ENCODE assay signal across 1 cellular context in genomic region chr1:156693858-156694562, GRCh38.
TF ChIP-seq lines count a peak whose summit lies in the region.

No MANE protein-coding gene starts in this region.

TF ChIP-seq in K562, 482 proteins besides CTCF, POLR2A, EP300 and RAD21 (continued from another document and continues in another):
- TF ChIP-seq, protein P1, sequence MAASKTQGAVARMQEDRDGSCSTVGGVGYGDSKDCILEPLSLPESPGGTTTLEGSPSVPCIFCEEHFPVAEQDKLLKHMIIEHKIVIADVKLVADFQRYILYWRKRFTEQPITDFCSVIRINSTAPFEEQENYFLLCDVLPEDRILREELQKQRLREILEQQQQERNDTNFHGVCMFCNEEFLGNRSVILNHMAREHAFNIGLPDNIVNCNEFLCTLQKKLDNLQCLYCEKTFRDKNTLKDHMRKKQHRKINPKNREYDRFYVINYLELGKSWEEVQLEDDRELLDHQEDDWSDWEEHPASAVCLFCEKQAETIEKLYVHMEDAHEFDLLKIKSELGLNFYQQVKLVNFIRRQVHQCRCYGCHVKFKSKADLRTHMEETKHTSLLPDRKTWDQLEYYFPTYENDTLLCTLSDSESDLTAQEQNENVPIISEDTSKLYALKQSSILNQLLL (CRISPR knock-in tag; IDR thresholded peaks at IDR 0.05; ENCODE audit: borderline replicate concordance), result no peak
- TF ChIP-seq DPF2 (IDR thresholded peaks at IDR 0.05) (0 out of 2 replicates have a peak, but pooled peaks have one; percentile 27), NCOA6 (IDR thresholded peaks at IDR 0.05) (no peak), TCF7 (IDR thresholded peaks at IDR 0.05; ENCODE audit: borderline replicate concordance) (no peak), DIDO1 (tag; IDR thresholded peaks at IDR 0.05; ENCODE audit: low read depth) (no peak), CHD2 (IDR thresholded peaks at IDR 0.05; ENCODE audit: low read depth, low read length) (no peak), NBN (IDR thresholded peaks at IDR 0.05; ENCODE audit: low read depth) (peak; percentile 64; the same call in 1 of the 2 replicates), ZNF253 (CRISPR knock-in tag; conservative IDR thresholded peaks at IDR 0.05) (no peak), MAFF (IDR thresholded peaks at IDR 0.05; ENCODE audit: low read length) (no peak), SAFB (IDR thresholded peaks at IDR 0.05; ENCODE audit: borderline replicate concordance, low read depth, low read length) (no peak), CHCHD3 (CRISPR knock-in tag; IDR thresholded peaks at IDR 0.05) (no peak), ARID1B (IDR thresholded peaks at IDR 0.05) (peak; percentile 54; the same call in 1 of the 2 replicates), PRDM10 (IDR thresholded peaks at IDR 0.05; ENCODE audit: partially characterized antibody) (peak; percentile 69), ILF3 (IDR thresholded peaks at IDR 0.05; ENCODE audit: borderline replicate concordance) (no peak), SIN3A (IDR thresholded peaks at IDR 0.05; ENCODE audit: borderline replicate concordance in 2 of 2, control insufficient read depth in 1 of 2, low read depth in 2 of 2, low read length in 2 of 2) (no peak), ELF2 (CRISPR knock-in tag; IDR thresholded peaks at IDR 0.05) (0 out of 2 replicates have a peak, but pooled peaks have one; percentile 43), ZNF507 (tag; conservative IDR thresholded peaks at IDR 0.05) (no peak), ZNF184 (CRISPR knock-in tag; IDR thresholded peaks at IDR 0.05) (no peak), TAL1 (IDR thresholded peaks at IDR 0.05) (no peak), MCM3 (IDR thresholded peaks at IDR 0.05) (no peak), HDAC8 (tag; IDR thresholded peaks at IDR 0.05) (peak; percentile 84), ZNF609 (CRISPR knock-in tag; IDR thresholded peaks at IDR 0.05; ENCODE audit: borderline replicate concordance) (no peak), SNRNP70 (optimal IDR thresholded peaks at IDR 0.05; ENCODE audit: low read depth, low read length) (no peak), EWSR1 (IDR thresholded peaks at IDR 0.05; ENCODE audit: borderline replicate concordance, low read depth, partially characterized antibody) (no peak), TEAD2 (tag; IDR thresholded peaks at IDR 0.05) (no peak), PHF21A (IDR thresholded peaks at IDR 0.05; ENCODE audit: borderline replicate concordance, low read depth) (no peak), CHAMP1 (IDR thresholded peaks at IDR 0.05) (no peak), PBX2 (CRISPR knock-in tag; IDR thresholded peaks at IDR 0.05; ENCODE audit: low read depth) (no peak), PBX2 (tag; conservative IDR thresholded peaks at IDR 0.05; ENCODE audit: low read depth) (0 out of 2 replicates have a peak, but pooled peaks have one; percentile 27), YBX1 (IDR thresholded peaks at IDR 0.05) (no peak), KDM1A (IDR thresholded peaks at IDR 0.05) (no peak), CBX5 (IDR thresholded peaks at IDR 0.05; ENCODE audit: borderline replicate concordance, low read depth) (no peak), NCOA1 (IDR thresholded peaks at IDR 0.05; ENCODE audit: low read depth) (no peak), KAT8 (IDR thresholded peaks at IDR 0.05; ENCODE audit: low read depth) (no peak), CHD1 (IDR thresholded peaks at IDR 0.05; ENCODE audit: low read length) (no peak), ELK3 (CRISPR knock-in tag; IDR thresholded peaks at IDR 0.05) (no peak), HSF4 (CRISPR knock-in tag; IDR thresholded peaks at IDR 0.05; ENCODE audit: borderline replicate concordance) (no peak; the same call in 1 of the 2 replicates), STAT5B (CRISPR knock-in tag; IDR thresholded peaks at IDR 0.05) (no peak), L3MBTL2 (IDR thresholded peaks at IDR 0.05) (peak; percentile 24; the same call in 1 of the 2 replicates), ZNF212 (CRISPR knock-in tag; IDR thresholded peaks at IDR 0.05) (no peak), MYC (IDR thresholded peaks at IDR 0.05; ENCODE audit: low read depth, low read length) (no peak; the same call in 1 of the 2 replicates), MYC (CRISPR knock-in tag; IDR thresholded peaks at IDR 0.05; ENCODE audit: borderline replicate concordance, low read depth) (peak; percentile 82; the same call in 1 of the 2 replicates), MXI1 (IDR thresholded peaks at IDR 0.05; ENCODE audit: low read depth, low read length) (no peak), BRD9 (IDR thresholded peaks at IDR 0.05; ENCODE audit: low read depth, partially characterized antibody) (no peak), ZC3H11A (IDR thresholded peaks at IDR 0.05; ENCODE audit: low read depth, low read length) (no peak), KLF10 (CRISPR knock-in tag; IDR thresholded peaks at IDR 0.05) (no peak), KAT7 (CRISPR knock-in tag; IDR thresholded peaks at IDR 0.05; ENCODE audit: borderline replicate concordance) (peak; percentile 86; the same call in 1 of the 2 replicates)
- TF ChIP-seq, protein P2, sequence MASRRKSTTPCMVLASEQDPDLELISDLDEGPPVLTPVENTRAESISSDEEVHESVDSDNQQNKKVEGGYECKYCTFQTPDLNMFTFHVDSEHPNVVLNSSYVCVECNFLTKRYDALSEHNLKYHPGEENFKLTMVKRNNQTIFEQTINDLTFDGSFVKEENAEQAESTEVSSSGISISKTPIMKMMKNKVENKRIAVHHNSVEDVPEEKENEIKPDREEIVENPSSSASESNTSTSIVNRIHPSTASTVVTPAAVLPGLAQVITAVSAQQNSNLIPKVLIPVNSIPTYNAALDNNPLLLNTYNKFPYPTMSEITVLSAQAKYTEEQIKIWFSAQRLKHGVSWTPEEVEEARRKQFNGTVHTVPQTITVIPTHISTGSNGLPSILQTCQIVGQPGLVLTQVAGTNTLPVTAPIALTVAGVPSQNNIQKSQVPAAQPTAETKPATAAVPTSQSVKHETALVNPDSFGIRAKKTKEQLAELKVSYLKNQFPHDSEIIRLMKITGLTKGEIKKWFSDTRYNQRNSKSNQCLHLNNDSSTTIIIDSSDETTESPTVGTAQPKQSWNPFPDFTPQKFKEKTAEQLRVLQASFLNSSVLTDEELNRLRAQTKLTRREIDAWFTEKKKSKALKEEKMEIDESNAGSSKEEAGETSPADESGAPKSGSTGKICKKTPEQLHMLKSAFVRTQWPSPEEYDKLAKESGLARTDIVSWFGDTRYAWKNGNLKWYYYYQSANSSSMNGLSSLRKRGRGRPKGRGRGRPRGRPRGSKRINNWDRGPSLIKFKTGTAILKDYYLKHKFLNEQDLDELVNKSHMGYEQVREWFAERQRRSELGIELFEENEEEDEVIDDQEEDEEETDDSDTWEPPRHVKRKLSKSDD (conservative IDR thresholded peaks at IDR 0.05; ENCODE audit: low read length), result no peak
- TF ChIP-seq, protein P3, sequence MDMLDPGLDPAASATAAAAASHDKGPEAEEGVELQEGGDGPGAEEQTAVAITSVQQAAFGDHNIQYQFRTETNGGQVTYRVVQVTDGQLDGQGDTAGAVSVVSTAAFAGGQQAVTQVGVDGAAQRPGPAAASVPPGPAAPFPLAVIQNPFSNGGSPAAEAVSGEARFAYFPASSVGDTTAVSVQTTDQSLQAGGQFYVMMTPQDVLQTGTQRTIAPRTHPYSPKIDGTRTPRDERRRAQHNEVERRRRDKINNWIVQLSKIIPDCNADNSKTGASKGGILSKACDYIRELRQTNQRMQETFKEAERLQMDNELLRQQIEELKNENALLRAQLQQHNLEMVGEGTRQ (CRISPR knock-in tag; IDR thresholded peaks at IDR 0.05), result no peak
